In genomic region chr1:10973552-10973951, GRCh38 we compare ENCODE assay signal across 13 cellular contexts. TPM values are rescaled to one million over a fixed set of nuclear protein-coding genes. Genes with fewer than 3 reads are reported as not detected.
A peak's percentile ranks its signal among the peaks of the same experiment; 100 is the strongest.
DNase-seq lines count a peak whose midpoint lies in the region; ATAC-seq, FAIRE-seq and TF ChIP-seq lines count a peak whose summit lies in the region.
"Had no signal": no experiment of that assay in that cellular context is flagged by ENCODE, and none has a peak within 500 bp of the region (broad histone marks: within the 10 kb centered on the region; RNA-seq: fewer than 3 reads in every experiment).

No MANE protein-coding gene starts in this region.

- DNase-seq in A673 (ENCODE audit: low spot score) (peak; percentile 41), GM23248 (peak; percentile 74), adipocyte (ENCODE audit: low read depth) (peak; percentile 70), right cardiac atrium (peak; percentile 51 to 67 (median 57)), chondrocyte (ENCODE audit: low spot score) (no peak), DMS79 (lab: John Stamatoyannopoulos, UW) (no peak), NCI-H82 treated with DMSO at 0.1 percent for 48 hours (lab: John Stamatoyannopoulos, UW; ENCODE audit: unreplicated experiment) (no peak), frontal cortex (ENCODE audit: low spot score in 2 of 2) (no peak)
- DNase-seq: activated CD4-positive, alpha-beta T cell treated with anti-CD3 and anti-CD28 coated beads for 48 hours; C1 segment of cervical spinal cord; GF-D8; stimulated activated naive B cell treated with anti-CD40 and anti-IgM and Interleukin-4, amounts not matched to agents 10 μg/mL and 1 μg/mL and 100 μg/mL, for 72 hours had no signal

- no peaks in the 10 kb centered on the region for H3K9me3 Mint-ChIP-seq in chondrocyte (ENCODE audit: low read depth)
- H3K9me3 Mint-ChIP-seq: activated T-helper 1 cell treated with anti-CD3 and anti-CD28 coated beads, Interleukin-12 subunit alpha, Interleukin-12 subunit beta, Interleukin-2, Interleukin-4 antibody, amounts not matched to agents 30 ng/mL and 10 ng/mL and 1 ng/mL, durations not matched to agents 14 hours and 24 hours and 36 hours; stimulated activated naive B cell treated with anti-CD40 and anti-IgM and Interleukin-4, amounts not matched to agents 10 μg/mL and 1 μg/mL and 100 μg/mL, for 72 hours had no signal

- H2AFZ ChIP-seq in GM23248: no peak overlapping the region

- H3K4me3 Mint-ChIP-seq in chondrocyte (ENCODE audit: unreplicated experiment): no peak overlapping the region
- H3K4me3 Mint-ChIP-seq: activated T-helper 1 cell treated with anti-CD3 and anti-CD28 coated beads, Interleukin-12 subunit alpha, Interleukin-12 subunit beta, Interleukin-2, Interleukin-4 antibody, amounts not matched to agents 30 ng/mL and 10 ng/mL and 1 ng/mL, durations not matched to agents 14 hours and 24 hours and 36 hours; stimulated activated naive B cell treated with anti-CD40 and anti-IgM and Interleukin-4, amounts not matched to agents 10 μg/mL and 1 μg/mL and 100 μg/mL, for 72 hours had no signal

- H3K4me1 Mint-ChIP-seq in chondrocyte (ENCODE audit: low read depth): peaks cover 15% of the 10 kb centered on the region

- H4K20me1 ChIP-seq in GM23248 (ENCODE audit: insufficient read depth): no peaks in the 10 kb centered on the region

- H3K9ac ChIP-seq in GM23248 (no peak overlapping the region), adipocyte (ENCODE audit: low read length) (no peak overlapping the region)

- no peaks in the 10 kb centered on the region for H3K79me2 ChIP-seq in GM23248 (ENCODE audit: insufficient read depth)

- peaks cover 26% of the 10 kb centered on the region for H3K27me3 Mint-ChIP-seq in chondrocyte (ENCODE audit: low read depth)

- in situ Hi-C loops in GM23248 (cut with MboI): no loop called here

- H3K36me3 ChIP-seq in A673 (ENCODE audit: insufficient read depth, low read length, poor library complexity, severe bottlenecking): no peaks in the 10 kb centered on the region
- no peaks in the 10 kb centered on the region for H3K36me3 ChIP-seq in GM23248 (ENCODE audit: low read depth)
- H3K36me3 ChIP-seq in adipocyte (ENCODE audit: control insufficient read depth, insufficient read depth, low read length, severe bottlenecking): no peaks in the 10 kb centered on the region

- H3K4me1 ChIP-seq in A673 (ENCODE audit: insufficient read depth, low read length, poor library complexity, severe bottlenecking): peaks cover 14% of the 10 kb centered on the region
- H3K4me1 ChIP-seq in GM23248 (ENCODE audit: insufficient read depth): peaks cover 12% of the 10 kb centered on the region
- H3K4me1 ChIP-seq in adipocyte (ENCODE audit: control insufficient read depth, insufficient read depth, low read length): peaks cover 25% of the 10 kb centered on the region
- H3K4me1 ChIP-seq in right cardiac atrium (ENCODE audit: control insufficient read depth, insufficient read depth, low read length): no peaks in the 10 kb centered on the region

- H3K4me2 ChIP-seq in GM23248 (ENCODE audit: unreplicated experiment): no peak overlapping the region

- no peaks in the 10 kb centered on the region for H3K9me2 ChIP-seq in GM23248 (ENCODE audit: insufficient read depth)

- H3K27me3 ChIP-seq in A673 (replicated peaks; ENCODE audit: insufficient read depth, low read depth, low read length, poor library complexity): no peaks in the 10 kb centered on the region
- H3K27me3 ChIP-seq in GM23248 (replicated peaks; ENCODE audit: insufficient read depth): peaks cover 12% of the 10 kb centered on the region
- H3K27me3 ChIP-seq in adipocyte (replicated peaks; ENCODE audit: control insufficient read depth, insufficient read depth, low read length): peaks cover 10% of the 10 kb centered on the region
- H3K27me3 ChIP-seq in right cardiac atrium (ENCODE audit: control insufficient read depth, insufficient read depth): no peaks in the 10 kb centered on the region

- H3K27ac Mint-ChIP-seq in chondrocyte (ENCODE audit: unreplicated experiment): no peak overlapping the region
- H3K27ac Mint-ChIP-seq: activated T-helper 1 cell treated with anti-CD3 and anti-CD28 coated beads, Interleukin-12 subunit alpha, Interleukin-12 subunit beta, Interleukin-2, Interleukin-4 antibody, amounts not matched to agents 30 ng/mL and 10 ng/mL and 1 ng/mL, durations not matched to agents 14 hours and 24 hours and 36 hours; stimulated activated naive B cell treated with anti-CD40 and anti-IgM and Interleukin-4, amounts not matched to agents 10 μg/mL and 1 μg/mL and 100 μg/mL, for 72 hours had no signal

- intact Hi-C loops in A673 (cut with micrococcal nuclease; ENCODE audit: unreplicated experiment) (no loop called here), right cardiac atrium (cut with DNase I) (no loop called here)

- H3K27ac ChIP-seq in A673 (ENCODE audit: low read depth, low read length, poor library complexity, severe bottlenecking) (no peak overlapping the region), GM23248 (no peak overlapping the region), right cardiac atrium (ENCODE audit: low read length) (no peak overlapping the region)

- WGBS in GM23248 (ENCODE audit: low coverage in 1 of 2, low lambda C conversion rate in 2 of 2, missing lambda C conversion rate in 2 of 2), 2 experiments: 0% methylated on average over 5 to 7 of the region's 10 CpGs
- WGBS in right cardiac atrium: 38% methylated on average over 10 of the region's 10 CpGs

- H3K9me3 ChIP-seq in A673 (ENCODE audit: low read depth, low read length, poor library complexity, severe bottlenecking): no peaks in the 10 kb centered on the region
- no peaks in the 10 kb centered on the region for H3K9me3 ChIP-seq in GM23248 (ENCODE audit: low read depth)
- no peaks in the 10 kb centered on the region for H3K9me3 ChIP-seq in adipocyte (ENCODE audit: control insufficient read depth, low read length)
- no peaks in the 10 kb centered on the region for H3K9me3 ChIP-seq in right cardiac atrium (ENCODE audit: control insufficient read depth, low read length)

- H3K36me3 Mint-ChIP-seq in chondrocyte (ENCODE audit: low read depth): no peaks in the 10 kb centered on the region
- H3K36me3 Mint-ChIP-seq: stimulated activated naive B cell treated with anti-CD40 and anti-IgM and Interleukin-4, amounts not matched to agents 10 μg/mL and 1 μg/mL and 100 μg/mL, for 72 hours had no signal

- POLR2A ChIA-PET in A673 (lab: Charles Lee; ENCODE audit: low non-redundant PET): interaction anchor here (0.6 kb wide), 1 partner anchor 17 kb away, joined by 11 read pairs; no protein-coding TSS in a partner anchor

- no peak for TF ChIP-seq CTCF in A673 (conservative IDR thresholded peaks at IDR 0.05; ENCODE audit: low read depth, low read length)
- no peak for TF ChIP-seq CTCF in chondrocyte (IDR thresholded peaks at IDR 0.05)

- ATAC-seq in right cardiac atrium: peak; percentile 26 to 27
- ATAC-seq: stimulated activated naive B cell treated with anti-CD40 and anti-IgM and Interleukin-4, amounts not matched to agents 10 μg/mL and 1 μg/mL and 100 μg/mL, for 72 hours had no signal

- BruUV-seq in A673 (replicated peaks; lab: Mats Ljungman, UMichigan): no TSS peak

- peaks cover 20% of the 10 kb centered on the region; the same call in 1 of the 2 replicates for H3F3A ChIP-seq in GM23248 (ENCODE audit: insufficient read depth)

- CTCF ChIA-PET in A673 (lab: Charles Lee): no interaction called here

- no peak overlapping the region for H3K4me3 ChIP-seq in A673 (ENCODE audit: low read depth, low read length, poor library complexity, severe bottlenecking)
- H3K4me3 ChIP-seq in GM23248: no peak overlapping the region
- H3K4me3 ChIP-seq in adipocyte (ENCODE audit: low read length): no peak overlapping the region
- no peak overlapping the region for H3K4me3 ChIP-seq in right cardiac atrium (ENCODE audit: low read length)

- FAIRE-seq in frontal cortex (lab: Jason Lieb, UNC): no peak

RNA-seq across cellular contexts. Expression of gene TARDBP, which starts 38.9 kb away (rescaled TPM):
- 261 and 283 TPM in 2 replicates for total RNA-seq in A673 (2021)
- total RNA-seq in GM23248 (2014; rRNA removed; shearing (Covaris generic)): 36.0 and 50.0 TPM in 2 replicates
- polyA plus RNA-seq in GM23248 (2016; fragmentation: Nextera tagmentation; extraction: Ambion mirVana): 128 TPM in 2 replicates
- total RNA-seq in right cardiac atrium: 100 to 1,000 TPM in 2 of 4 donors, 10 to 100 TPM in 2; 78.7 to 137 (median 109) TPM
- 113 TPM for polyA plus RNA-seq in right cardiac atrium
- total RNA-seq in chondrocyte: 97.8 to 119 TPM (median 103 TPM) in 3 replicates
- total RNA-seq in frontal cortex: 101 TPM

Comparison
In these comparisons a context has a peak if more than half of its experiments do, and no peak if none do; other contexts are left out.
1. DNase-seq: peak in A673 (single experiment), GM23248 (single experiment), adipocyte (single experiment) and right cardiac atrium (3 of 3); none in chondrocyte (single experiment), DMS79 (single experiment), NCI-H82 treated with DMSO at 0.1 percent for 48 hours (single experiment) and frontal cortex (0 of 2).